2 cellular contexts compared by ENCODE assay signal in the genomic region with DNA sequence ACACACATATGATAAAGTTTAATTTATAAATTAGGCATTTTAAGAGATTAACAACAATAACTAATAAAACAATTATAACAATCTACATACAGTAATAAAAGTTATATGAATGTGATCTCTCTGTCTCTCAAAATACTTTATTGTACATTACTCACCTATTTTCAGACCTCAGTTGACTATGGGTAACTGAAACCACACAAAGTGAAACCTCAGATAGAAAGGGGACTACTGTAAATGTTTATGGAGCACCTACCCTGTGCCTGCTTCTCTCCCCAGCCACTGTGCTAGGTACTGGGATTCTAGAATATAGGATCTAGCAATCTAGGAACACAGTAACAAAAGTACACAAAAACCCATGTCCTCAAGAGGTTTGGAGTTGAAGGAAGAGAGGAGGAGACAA.
TF ChIP-seq lines count a peak whose summit lies in the region.

No MANE protein-coding gene starts in this region.

TF ChIP-seq in K562, 482 proteins besides CTCF, POLR2A, EP300 and RAD21:
- no peak for TF ChIP-seq ZNF165 (CRISPR knock-in tag; IDR thresholded peaks at IDR 0.05; ENCODE audit: borderline replicate concordance)
- no peak for TF ChIP-seq HDAC6 (IDR thresholded peaks at IDR 0.05; ENCODE audit: low read depth, low read length)
- TF ChIP-seq, protein P1, sequence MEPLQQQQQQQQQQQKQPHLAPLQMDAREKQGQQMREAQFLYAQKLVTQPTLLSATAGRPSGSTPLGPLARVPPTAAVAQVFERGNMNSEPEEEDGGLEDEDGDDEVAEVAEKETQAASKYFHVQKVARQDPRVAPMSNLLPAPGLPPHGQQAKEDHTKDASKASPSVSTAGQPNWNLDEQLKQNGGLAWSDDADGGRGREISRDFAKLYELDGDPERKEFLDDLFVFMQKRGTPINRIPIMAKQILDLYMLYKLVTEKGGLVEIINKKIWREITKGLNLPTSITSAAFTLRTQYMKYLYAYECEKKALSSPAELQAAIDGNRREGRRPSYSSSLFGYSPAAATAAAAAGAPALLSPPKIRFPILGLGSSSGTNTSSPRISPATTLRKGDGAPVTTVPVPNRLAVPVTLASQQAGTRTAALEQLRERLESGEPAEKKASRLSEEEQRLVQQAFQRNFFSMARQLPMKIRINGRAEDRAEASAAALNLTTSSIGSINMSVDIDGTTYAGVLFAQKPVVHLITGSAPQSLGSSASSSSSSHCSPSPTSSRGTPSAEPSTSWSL (CRISPR knock-in tag; IDR thresholded peaks at IDR 0.05; ENCODE audit: borderline replicate concordance) = no peak
- no peak for TF ChIP-seq MEIS2 (IDR thresholded peaks at IDR 0.05; ENCODE audit: partially characterized antibody)
- no peak for TF ChIP-seq FOXA1 (IDR thresholded peaks at IDR 0.05; ENCODE audit: borderline replicate concordance)
- no peak for TF ChIP-seq ZNF121 (CRISPR knock-in tag; conservative IDR thresholded peaks at IDR 0.05)
- no peak for TF ChIP-seq ZBTB17 (CRISPR knock-in tag; IDR thresholded peaks at IDR 0.05)
- TF ChIP-seq NR1H2 (CRISPR knock-in tag; IDR thresholded peaks at IDR 0.05) = no peak
- TF ChIP-seq, protein P2, sequence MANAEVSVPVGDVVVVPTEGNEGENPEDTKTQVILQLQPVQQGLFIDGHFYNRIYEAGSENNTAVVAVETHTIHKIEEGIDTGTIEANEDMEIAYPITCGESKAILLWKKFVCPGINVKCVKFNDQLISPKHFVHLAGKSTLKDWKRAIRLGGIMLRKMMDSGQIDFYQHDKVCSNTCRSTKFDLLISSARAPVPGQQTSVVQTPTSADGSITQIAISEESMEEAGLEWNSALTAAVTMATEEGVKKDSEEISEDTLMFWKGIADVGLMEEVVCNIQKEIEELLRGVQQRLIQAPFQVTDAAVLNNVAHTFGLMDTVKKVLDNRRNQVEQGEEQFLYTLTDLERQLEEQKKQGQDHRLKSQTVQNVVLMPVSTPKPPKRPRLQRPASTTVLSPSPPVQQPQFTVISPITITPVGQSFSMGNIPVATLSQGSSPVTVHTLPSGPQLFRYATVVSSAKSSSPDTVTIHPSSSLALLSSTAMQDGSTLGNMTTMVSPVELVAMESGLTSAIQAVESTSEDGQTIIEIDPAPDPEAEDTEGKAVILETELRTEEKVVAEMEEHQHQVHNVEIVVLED (CRISPR knock-in tag; IDR thresholded peaks at IDR 0.05) = no peak
- TF ChIP-seq MAFG (tag; conservative IDR thresholded peaks at IDR 0.05) = no peak
- no peak for TF ChIP-seq SMARCE1 (IDR thresholded peaks at IDR 0.05)
- no peak for TF ChIP-seq ZFP1 (CRISPR knock-in tag; IDR thresholded peaks at IDR 0.05)
- no peak for TF ChIP-seq RFX5 (IDR thresholded peaks at IDR 0.05; ENCODE audit: low read depth, low read length)
- TF ChIP-seq, protein P3, sequence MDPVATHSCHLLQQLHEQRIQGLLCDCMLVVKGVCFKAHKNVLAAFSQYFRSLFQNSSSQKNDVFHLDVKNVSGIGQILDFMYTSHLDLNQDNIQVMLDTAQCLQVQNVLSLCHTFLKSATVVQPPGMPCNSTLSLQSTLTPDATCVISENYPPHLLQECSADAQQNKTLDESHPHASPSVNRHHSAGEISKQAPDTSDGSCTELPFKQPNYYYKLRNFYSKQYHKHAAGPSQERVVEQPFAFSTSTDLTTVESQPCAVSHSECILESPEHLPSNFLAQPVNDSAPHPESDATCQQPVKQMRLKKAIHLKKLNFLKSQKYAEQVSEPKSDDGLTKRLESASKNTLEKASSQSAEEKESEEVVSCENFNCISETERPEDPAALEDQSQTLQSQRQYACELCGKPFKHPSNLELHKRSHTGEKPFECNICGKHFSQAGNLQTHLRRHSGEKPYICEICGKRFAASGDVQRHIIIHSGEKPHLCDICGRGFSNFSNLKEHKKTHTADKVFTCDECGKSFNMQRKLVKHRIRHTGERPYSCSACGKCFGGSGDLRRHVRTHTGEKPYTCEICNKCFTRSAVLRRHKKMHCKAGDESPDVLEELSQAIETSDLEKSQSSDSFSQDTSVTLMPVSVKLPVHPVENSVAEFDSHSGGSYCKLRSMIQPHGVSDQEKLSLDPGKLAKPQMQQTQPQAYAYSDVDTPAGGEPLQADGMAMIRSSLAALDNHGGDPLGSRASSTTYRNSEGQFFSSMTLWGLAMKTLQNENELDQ (CRISPR knock-in tag; IDR thresholded peaks at IDR 0.05; ENCODE audit: borderline replicate concordance) = no peak

TF ChIP-seq in GM23338, 12 proteins besides CTCF, POLR2A, EP300 and RAD21 (continued from another document):
- TF ChIP-seq ZNF331 (CRISPR knock-in tag; IDR thresholded peaks at IDR 0.05; ENCODE audit: low read depth) (no peak), STAT1 (IDR thresholded peaks at IDR 0.05; ENCODE audit: unreplicated experiment) (no peak), EZH2 (IDR thresholded peaks at IDR 0.05; ENCODE audit: low read depth, unreplicated experiment) (no peak), JUNB (IDR thresholded peaks at IDR 0.05; ENCODE audit: unreplicated experiment) (no peak), ZNF114 (CRISPR knock-in tag; IDR thresholded peaks at IDR 0.05) (no peak), EZH2phosphoT487 (IDR thresholded peaks at IDR 0.05; ENCODE audit: unreplicated experiment) (no peak), POLR2AphosphoS5 (IDR thresholded peaks at IDR 0.05; ENCODE audit: low read depth) (no peak)
- TF ChIP-seq, protein P4, sequence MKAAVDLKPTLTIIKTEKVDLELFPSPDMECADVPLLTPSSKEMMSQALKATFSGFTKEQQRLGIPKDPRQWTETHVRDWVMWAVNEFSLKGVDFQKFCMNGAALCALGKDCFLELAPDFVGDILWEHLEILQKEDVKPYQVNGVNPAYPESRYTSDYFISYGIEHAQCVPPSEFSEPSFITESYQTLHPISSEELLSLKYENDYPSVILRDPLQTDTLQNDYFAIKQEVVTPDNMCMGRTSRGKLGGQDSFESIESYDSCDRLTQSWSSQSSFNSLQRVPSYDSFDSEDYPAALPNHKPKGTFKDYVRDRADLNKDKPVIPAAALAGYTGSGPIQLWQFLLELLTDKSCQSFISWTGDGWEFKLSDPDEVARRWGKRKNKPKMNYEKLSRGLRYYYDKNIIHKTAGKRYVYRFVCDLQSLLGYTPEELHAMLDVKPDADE (IDR thresholded peaks at IDR 0.05) = no peak
- TF ChIP-seq, protein P5, sequence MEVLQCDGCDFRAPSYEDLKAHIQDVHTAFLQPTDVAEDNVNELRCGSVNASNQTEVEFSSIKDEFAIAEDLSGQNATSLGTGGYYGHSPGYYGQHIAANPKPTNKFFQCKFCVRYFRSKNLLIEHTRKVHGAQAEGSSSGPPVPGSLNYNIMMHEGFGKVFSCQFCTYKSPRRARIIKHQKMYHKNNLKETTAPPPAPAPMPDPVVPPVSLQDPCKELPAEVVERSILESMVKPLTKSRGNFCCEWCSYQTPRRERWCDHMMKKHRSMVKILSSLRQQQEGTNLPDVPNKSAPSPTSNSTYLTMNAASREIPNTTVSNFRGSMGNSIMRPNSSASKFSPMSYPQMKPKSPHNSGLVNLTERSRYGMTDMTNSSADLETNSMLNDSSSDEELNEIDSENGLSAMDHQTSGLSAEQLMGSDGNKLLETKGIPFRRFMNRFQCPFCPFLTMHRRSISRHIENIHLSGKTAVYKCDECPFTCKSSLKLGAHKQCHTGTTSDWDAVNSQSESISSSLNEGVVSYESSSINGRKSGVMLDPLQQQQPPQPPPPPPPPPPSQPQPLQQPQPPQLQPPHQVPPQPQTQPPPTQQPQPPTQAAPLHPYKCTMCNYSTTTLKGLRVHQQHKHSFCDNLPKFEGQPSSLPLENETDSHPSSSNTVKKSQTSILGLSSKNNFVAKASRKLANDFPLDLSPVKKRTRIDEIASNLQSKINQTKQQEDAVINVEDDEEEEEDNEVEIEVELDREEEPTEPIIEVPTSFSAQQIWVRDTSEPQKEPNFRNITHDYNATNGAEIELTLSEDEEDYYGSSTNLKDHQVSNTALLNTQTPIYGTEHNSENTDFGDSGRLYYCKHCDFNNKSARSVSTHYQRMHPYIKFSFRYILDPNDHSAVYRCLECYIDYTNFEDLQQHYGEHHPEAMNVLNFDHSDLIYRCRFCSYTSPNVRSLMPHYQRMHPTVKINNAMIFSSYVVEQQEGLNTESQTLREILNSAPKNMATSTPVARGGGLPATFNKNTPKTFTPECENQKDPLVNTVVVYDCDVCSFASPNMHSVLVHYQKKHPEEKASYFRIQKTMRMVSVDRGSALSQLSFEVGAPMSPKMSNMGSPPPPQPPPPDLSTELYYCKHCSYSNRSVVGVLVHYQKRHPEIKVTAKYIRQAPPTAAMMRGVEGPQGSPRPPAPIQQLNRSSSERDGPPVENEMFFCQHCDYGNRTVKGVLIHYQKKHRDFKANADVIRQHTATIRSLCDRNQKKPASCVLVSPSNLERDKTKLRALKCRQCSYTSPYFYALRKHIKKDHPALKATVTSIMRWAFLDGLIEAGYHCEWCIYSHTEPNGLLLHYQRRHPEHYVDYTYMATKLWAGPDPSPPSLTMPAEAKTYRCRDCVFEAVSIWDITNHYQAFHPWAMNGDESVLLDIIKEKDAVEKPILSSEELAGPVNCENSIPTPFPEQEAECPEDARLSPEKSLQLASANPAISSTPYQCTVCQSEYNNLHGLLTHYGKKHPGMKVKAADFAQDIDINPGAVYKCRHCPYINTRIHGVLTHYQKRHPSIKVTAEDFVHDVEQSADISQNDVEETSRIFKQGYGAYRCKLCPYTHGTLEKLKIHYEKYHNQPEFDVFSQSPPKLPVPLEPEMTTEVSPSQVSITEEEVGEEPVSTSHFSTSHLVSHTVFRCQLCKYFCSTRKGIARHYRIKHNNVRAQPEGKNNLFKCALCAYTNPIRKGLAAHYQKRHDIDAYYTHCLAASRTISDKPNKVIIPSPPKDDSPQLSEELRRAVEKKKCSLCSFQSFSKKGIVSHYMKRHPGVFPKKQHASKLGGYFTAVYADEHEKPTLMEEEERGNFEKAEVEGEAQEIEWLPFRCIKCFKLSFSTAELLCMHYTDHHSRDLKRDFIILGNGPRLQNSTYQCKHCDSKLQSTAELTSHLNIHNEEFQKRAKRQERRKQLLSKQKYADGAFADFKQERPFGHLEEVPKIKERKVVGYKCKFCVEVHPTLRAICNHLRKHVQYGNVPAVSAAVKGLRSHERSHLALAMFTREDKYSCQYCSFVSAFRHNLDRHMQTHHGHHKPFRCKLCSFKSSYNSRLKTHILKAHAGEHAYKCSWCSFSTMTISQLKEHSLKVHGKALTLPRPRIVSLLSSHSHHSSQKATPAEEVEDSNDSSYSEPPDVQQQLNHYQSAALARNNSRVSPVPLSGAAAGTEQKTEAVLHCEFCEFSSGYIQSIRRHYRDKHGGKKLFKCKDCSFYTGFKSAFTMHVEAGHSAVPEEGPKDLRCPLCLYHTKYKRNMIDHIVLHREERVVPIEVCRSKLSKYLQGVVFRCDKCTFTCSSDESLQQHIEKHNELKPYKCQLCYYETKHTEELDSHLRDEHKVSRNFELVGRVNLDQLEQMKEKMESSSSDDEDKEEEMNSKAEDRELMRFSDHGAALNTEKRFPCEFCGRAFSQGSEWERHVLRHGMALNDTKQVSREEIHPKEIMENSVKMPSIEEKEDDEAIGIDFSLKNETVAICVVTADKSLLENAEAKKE (CRISPR knock-in tag; IDR thresholded peaks at IDR 0.05) = no peak
- TF ChIP-seq, protein P6, sequence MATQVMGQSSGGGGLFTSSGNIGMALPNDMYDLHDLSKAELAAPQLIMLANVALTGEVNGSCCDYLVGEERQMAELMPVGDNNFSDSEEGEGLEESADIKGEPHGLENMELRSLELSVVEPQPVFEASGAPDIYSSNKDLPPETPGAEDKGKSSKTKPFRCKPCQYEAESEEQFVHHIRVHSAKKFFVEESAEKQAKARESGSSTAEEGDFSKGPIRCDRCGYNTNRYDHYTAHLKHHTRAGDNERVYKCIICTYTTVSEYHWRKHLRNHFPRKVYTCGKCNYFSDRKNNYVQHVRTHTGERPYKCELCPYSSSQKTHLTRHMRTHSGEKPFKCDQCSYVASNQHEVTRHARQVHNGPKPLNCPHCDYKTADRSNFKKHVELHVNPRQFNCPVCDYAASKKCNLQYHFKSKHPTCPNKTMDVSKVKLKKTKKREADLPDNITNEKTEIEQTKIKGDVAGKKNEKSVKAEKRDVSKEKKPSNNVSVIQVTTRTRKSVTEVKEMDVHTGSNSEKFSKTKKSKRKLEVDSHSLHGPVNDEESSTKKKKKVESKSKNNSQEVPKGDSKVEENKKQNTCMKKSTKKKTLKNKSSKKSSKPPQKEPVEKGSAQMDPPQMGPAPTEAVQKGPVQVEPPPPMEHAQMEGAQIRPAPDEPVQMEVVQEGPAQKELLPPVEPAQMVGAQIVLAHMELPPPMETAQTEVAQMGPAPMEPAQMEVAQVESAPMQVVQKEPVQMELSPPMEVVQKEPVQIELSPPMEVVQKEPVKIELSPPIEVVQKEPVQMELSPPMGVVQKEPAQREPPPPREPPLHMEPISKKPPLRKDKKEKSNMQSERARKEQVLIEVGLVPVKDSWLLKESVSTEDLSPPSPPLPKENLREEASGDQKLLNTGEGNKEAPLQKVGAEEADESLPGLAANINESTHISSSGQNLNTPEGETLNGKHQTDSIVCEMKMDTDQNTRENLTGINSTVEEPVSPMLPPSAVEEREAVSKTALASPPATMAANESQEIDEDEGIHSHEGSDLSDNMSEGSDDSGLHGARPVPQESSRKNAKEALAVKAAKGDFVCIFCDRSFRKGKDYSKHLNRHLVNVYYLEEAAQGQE (IDR thresholded peaks at IDR 0.05; ENCODE audit: unreplicated experiment) = no peak
TF ChIP-seq in GM23338: peak in this region for 0.
